In the genomic region with DNA sequence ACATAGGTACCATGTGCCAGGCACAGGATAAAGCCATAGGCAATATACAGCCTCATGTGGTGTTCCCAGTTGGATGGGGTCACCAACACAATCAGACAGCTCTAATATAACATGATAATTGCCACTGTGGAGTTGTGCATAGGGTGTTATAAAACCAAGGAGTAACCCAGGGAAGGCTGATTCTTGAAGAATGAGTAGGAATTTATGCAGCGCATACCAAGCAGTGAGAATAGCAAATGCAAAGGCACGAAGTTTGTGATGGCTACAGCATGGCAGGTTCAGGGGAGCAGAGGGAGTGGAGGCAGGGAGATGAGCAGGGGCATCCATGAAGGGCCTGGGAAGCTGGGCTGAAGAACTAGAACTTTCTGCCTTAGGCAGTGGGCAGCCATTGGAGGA, we compare ENCODE assay signal across 14 cellular contexts. TPM values are rescaled to one million over a fixed set of nuclear protein-coding genes. Genes with fewer than 3 reads are reported as not detected.
DNase-seq lines count a peak whose midpoint lies in the region; ATAC-seq and TF ChIP-seq lines count a peak whose summit lies in the region.
"Had no signal": no experiment of that assay in that cellular context is flagged by ENCODE, and none has a peak within 500 bp of the region (broad histone marks: within the 10 kb centered on the region; RNA-seq: fewer than 3 reads in every experiment).

No MANE protein-coding gene starts in this region.

- no TSS peak for BruUV-seq in IMR-90 (replicated peaks; lab: Mats Ljungman, UMichigan)

- peak overlapping the region; percentile 98 for H2BK15ac ChIP-seq in IMR-90 (ENCODE audit: low read depth, low read length)
- no peak overlapping the region for H2BK15ac ChIP-seq in mesendoderm (replicated peaks; ENCODE audit: low read depth)

- H3K14ac ChIP-seq in IMR-90 (replicated peaks; ENCODE audit: low read depth, low read length) = peak overlapping the region; percentile 95

- H4K20me1 ChIP-seq in IMR-90 (ENCODE audit: insufficient read depth, low read length) = no peaks in the 10 kb centered on the region

- peak overlapping the region; percentile 97 for H4K91ac ChIP-seq in IMR-90 (ENCODE audit: insufficient read depth, low read depth, low read length)

- no peaks in the 10 kb centered on the region for H3K9me3 ChIP-seq in IMR-90 (ENCODE audit: control insufficient read depth, insufficient read depth, low read length)

- POLR2A ChIA-PET in IMR-90 (lab: Charles Lee; ENCODE audit: unreplicated experiment) = interaction anchor here (0.7 kb wide), 1 partner anchor 18 kb away, joined by 3 read pairs; no protein-coding TSS in a partner anchor

- H3K79me1 ChIP-seq in IMR-90 (ENCODE audit: low read depth in 1 of 2, low read length in 2 of 2) (peaks cover 0 to 19% of the 10 kb centered on the region in 2 experiments; a peak in 3 of 4 replicates), mesendoderm (ENCODE audit: low read length) (no peaks in the 10 kb centered on the region)

- H3K4me3 ChIP-seq in IMR-90 (ENCODE audit: insufficient read depth, low read depth, low read length) = no peak overlapping the region
- H3K4me3 ChIP-seq in brain microvascular endothelial cell (ENCODE audit: low read depth, low read length) = no peak overlapping the region
- H3K4me3 ChIP-seq in mesendoderm (ENCODE audit: low read length) = no peak overlapping the region
- H3K4me3 ChIP-seq: GM23248, PC-9 had no signal

- no peaks in the 10 kb centered on the region for H3K79me2 ChIP-seq in mesendoderm (ENCODE audit: control insufficient read depth, insufficient read depth, low read length)

- H3K9me1 ChIP-seq in IMR-90 (ENCODE audit: insufficient read depth, low read length) = peaks cover 22% of the 10 kb centered on the region

- H3K36me3 ChIP-seq in IMR-90 (ENCODE audit: control insufficient read depth, insufficient read depth, low read length) (peaks cover 6% of the 10 kb centered on the region; the same call in 1 of the 2 replicates), brain microvascular endothelial cell (replicated peaks) (no peaks in the 10 kb centered on the region), mesendoderm (ENCODE audit: control insufficient read depth, insufficient read depth, low read length) (no peaks in the 10 kb centered on the region)

- in situ Hi-C loops in IMR-90 (cut with MboI; ENCODE audit: low sequenced_read_pairs) (no loop called here), brain microvascular endothelial cell (cut with HindIII; ENCODE audit: low pct_ligation_motif_present, low sequenced_read_pairs) (no loop called here)

- intact Hi-C loops in IMR-90 (cut with micrococcal nuclease) = no loop called here

- H2BK5ac ChIP-seq in IMR-90 (ENCODE audit: low read depth, low read length, poor library complexity, severe bottlenecking) (peak overlapping the region; percentile 93), mesendoderm (ENCODE audit: low read length) (no peak overlapping the region)

- DNase-seq in IMR-90 (no peak), brain microvascular endothelial cell (peak; percentile 34), mesendoderm (peak; percentile 74), NCI-H2107 (lab: John Stamatoyannopoulos, UW) (no peak), occipital lobe (lab: John Stamatoyannopoulos, UW) (no peak)
- no peak for DNase-seq in stimulated activated CD4-positive, alpha-beta T cell treated with anti-CD3 and anti-CD28 coated beads, Interleukin-4, amount 100 ng/mL, for 4 hours
- no peak for DNase-seq in stimulated activated CD4-positive, alpha-beta T cell treated with anti-CD3 and anti-CD28 coated beads, Interleukin-12 subunit alpha, Interleukin-12 subunit beta, amount 100 ng/mL, for 4 hours
- DNase-seq: CD4-positive, alpha-beta T cell; GM23248; NCI-H1048; NCI-H1436 treated with DMSO at 0.1 percent for 48 hours; NCI-H2029 treated with DMSO at 0.1 percent for 48 hours; PC-9 had no signal

- H3K18ac ChIP-seq in IMR-90 (ENCODE audit: low read depth, low read length) (peak overlapping the region; percentile 93), mesendoderm (ENCODE audit: low read length) (peak overlapping the region; percentile 56)

- peak overlapping the region; percentile 97 for H3K4ac ChIP-seq in IMR-90 (ENCODE audit: low read depth, low read length)
- no peak overlapping the region for H3K4ac ChIP-seq in mesendoderm (ENCODE audit: low read depth, low read length)

- no peak for TF ChIP-seq RAD21 in IMR-90 (IDR thresholded peaks at IDR 0.05; ENCODE audit: low read length)

- dilution Hi-C loops in IMR-90 (cut with HindIII; ENCODE audit: low sequenced_read_pairs, unreplicated experiment) = no loop called here

- H2AFZ ChIP-seq in IMR-90 (replicated peaks; ENCODE audit: low read length, poor library complexity) = peak overlapping the region; percentile 72
- H2AFZ ChIP-seq: GM23248, PC-9 had no signal

- peak overlapping the region; percentile 74 for H3K27ac ChIP-seq in IMR-90 (ENCODE audit: insufficient read depth, low read length)
- H3K27ac ChIP-seq in brain microvascular endothelial cell = peak overlapping the region; percentile 54
- H3K27ac ChIP-seq in mesendoderm (ENCODE audit: low read depth, low read length) = peak overlapping the region; percentile 46
- H3K27ac ChIP-seq: GM23248, KMS-11, PC-9 had no signal

- peak overlapping the region; percentile 98 for H2BK20ac ChIP-seq in IMR-90 (ENCODE audit: low read depth, low read length)

- peak overlapping the region; percentile 80 for H2AK9ac ChIP-seq in IMR-90 (replicated peaks; ENCODE audit: low read depth, low read length, poor library complexity)

- TF ChIP-seq POLR2A in IMR-90 (IDR thresholded peaks at IDR 0.05; ENCODE audit: low read depth, low read length) = no peak

- H2AK5ac ChIP-seq in IMR-90 (ENCODE audit: low read depth, low read length) = peak overlapping the region; percentile 96
- peak overlapping the region; percentile 30 for H2AK5ac ChIP-seq in mesendoderm (ENCODE audit: low read length)

- peak overlapping the region; percentile 74 for H3K56ac ChIP-seq in IMR-90 (ENCODE audit: extremely low read depth, insufficient read depth, low read length)
- peak overlapping the region; percentile 67 for H3K56ac ChIP-seq in mesendoderm (ENCODE audit: low read length)

- peak overlapping the region; percentile 76 for H4K5ac ChIP-seq in IMR-90 (ENCODE audit: low read depth, low read length)
- no peak overlapping the region for H4K5ac ChIP-seq in mesendoderm (ENCODE audit: low read length)

- H4K8ac ChIP-seq in IMR-90 (ENCODE audit: low read depth in 2 of 2, low read length in 2 of 2) (peak overlapping the region; percentile 69 to 92), mesendoderm (ENCODE audit: low read depth, low read length) (no peak overlapping the region)

- peak; percentile 51 for ATAC-seq in IMR-90 (ENCODE audit: low read depth)

- peak overlapping the region; percentile 50; the same call in 1 of the 2 replicates for H3K4me2 ChIP-seq in IMR-90 (ENCODE audit: low read depth, low read length)
- no peak overlapping the region for H3K4me2 ChIP-seq in mesendoderm (ENCODE audit: low read length)
- H3K4me2 ChIP-seq: KMS-11, PC-9 had no signal

- H3K23ac ChIP-seq in IMR-90 (ENCODE audit: low read depth, low read length) = peak overlapping the region; percentile 91
- no peak overlapping the region for H3K23ac ChIP-seq in mesendoderm (ENCODE audit: low read length)

- H3K4me1 ChIP-seq in IMR-90 (ENCODE audit: control insufficient read depth, insufficient read depth, low read length) (peaks cover 13% of the 10 kb centered on the region), mesendoderm (ENCODE audit: control insufficient read depth, low read depth, low read length) (peaks cover 26% of the 10 kb centered on the region)

- H3K9ac ChIP-seq in IMR-90 (ENCODE audit: low read depth, low read length) (peak overlapping the region; percentile 5; the same call in 1 of the 2 replicates), mesendoderm (ENCODE audit: low read length) (no peak overlapping the region)
- H3K9ac ChIP-seq: GM23248, KMS-11 had no signal

- H2BK120ac ChIP-seq in IMR-90 (ENCODE audit: low read depth, low read length) = peak overlapping the region; percentile 97
- peak overlapping the region; percentile 39 for H2BK120ac ChIP-seq in mesendoderm (ENCODE audit: low read depth, low read length)

- TF ChIP-seq CTCF in IMR-90 (conservative IDR thresholded peaks at IDR 0.05; ENCODE audit: low read depth, low read length) (no peak), brain microvascular endothelial cell (IDR thresholded peaks at IDR 0.05; ENCODE audit: low read depth, low read length, missing control alignments) (no peak)

- no peaks in the 10 kb centered on the region for H3K27me3 ChIP-seq in IMR-90 (ENCODE audit: control insufficient read depth, insufficient read depth, low read length)
- H3K27me3 ChIP-seq in brain microvascular endothelial cell (replicated peaks) = no peaks in the 10 kb centered on the region
- H3K27me3 ChIP-seq in mesendoderm (ENCODE audit: insufficient read depth, low read length, poor library complexity) = no peaks in the 10 kb centered on the region

- WGBS in IMR-90 (ENCODE audit: extremely low coverage in 2 of 2, insufficient read length in 1 of 2), 2 experiments = no CpG with 5 or more reads among the region's 2 CpGs
- no CpG with 5 or more reads among the region's 2 CpGs for WGBS in mesendoderm (ENCODE audit: extremely low coverage, insufficient coverage, low lambda C conversion rate)

- CTCF ChIA-PET in IMR-90 (lab: Yijun Ruan, JAX) = no interaction called here

TF ChIP-seq in IMR-90, 13 proteins besides CTCF, POLR2A, EP300 and RAD21 (continues in another document):
- no peak for TF ChIP-seq SMC3 (IDR thresholded peaks at IDR 0.05; ENCODE audit: low read depth, low read length)
- no peak for TF ChIP-seq MXI1 (IDR thresholded peaks at IDR 0.05; ENCODE audit: borderline replicate concordance, low read depth, low read length)
- TF ChIP-seq RCOR1 (IDR thresholded peaks at IDR 0.05; ENCODE audit: insufficient replicate concordance, low read length) = no peak
- no peak for TF ChIP-seq RFX5 (IDR thresholded peaks at IDR 0.05; ENCODE audit: low read depth, low read length)
- TF ChIP-seq BHLHE40 (IDR thresholded peaks at IDR 0.05; ENCODE audit: low read depth, low read length) = no peak
- TF ChIP-seq FOS (IDR thresholded peaks at IDR 0.05; ENCODE audit: low read depth, low read length) = no peak
- TF ChIP-seq MAZ (IDR thresholded peaks at IDR 0.05; ENCODE audit: borderline replicate concordance, low read depth, low read length) = no peak

RNA-seq across cellular contexts. Expression of a gene that starts 20.4 kb away (rescaled TPM):
- total RNA-seq in IMR-90 (2012; rRNA removed) (203 and 395 TPM in 2 replicates), occipital lobe (29.3 TPM)
- 200 and 208 TPM in 2 replicates for polyA plus RNA-seq in IMR-90 (2012; rRNA removed)
- 557 and 944 TPM in 2 replicates for polyA plus RNA-seq in IMR-90 (2012; cell fraction: cytosol; rRNA removed)
- 202 and 690 TPM in 2 replicates for polyA plus RNA-seq in IMR-90 (2012; cell fraction: nucleus; rRNA removed; ENCODE audit: low replicate concordance)
- polyA plus RNA-seq in mesendoderm (2013, experiment 1 of 2) = 253 TPM
- polyA plus RNA-seq in mesendoderm (2013, experiment 2 of 2) = 262 TPM

Comparison
In these comparisons a context has a peak if more than half of its experiments do, and no peak if none do; other contexts are left out.
1. DNase-seq: peak in brain microvascular endothelial cell (single experiment) and mesendoderm (single experiment); none in IMR-90 (single experiment), stimulated activated CD4-positive, alpha-beta T cell treated with anti-CD3 and anti-CD28 coated beads, Interleukin-4, amount 100 ng/mL, for 4 hours (0 of 2), NCI-H2107 (single experiment), occipital lobe (single experiment) and stimulated activated CD4-positive, alpha-beta T cell treated with anti-CD3 and anti-CD28 coated beads, Interleukin-12 subunit alpha, Interleukin-12 subunit beta, amount 100 ng/mL, for 4 hours (single experiment).
2. Peak in every context shown above with its lines, with median percentiles within 50 percentile points of each other: H3K27ac ChIP-seq.